In genomic region chr13:50236898-50237318, GRCh38 we compare ENCODE assay signal across 9 cellular contexts.
DNase-seq lines count a peak whose midpoint lies in the region; ATAC-seq, FAIRE-seq and TF ChIP-seq lines count a peak whose summit lies in the region.
"Had no signal": no experiment of that assay in that cellular context is flagged by ENCODE, and none has a peak within 500 bp of the region (broad histone marks: within the 10 kb centered on the region; RNA-seq: fewer than 3 reads in every experiment).

No MANE protein-coding gene starts in this region.

- peak; percentile 73 for DNase-seq in GM06990 (ENCODE audit: extremely low read depth, insufficient read length)
- peak; percentile 50 for DNase-seq in central memory CD4-positive, alpha-beta T cell
- no peak for DNase-seq in HuH-7 (ENCODE audit: low spot score)
- DNase-seq in right lobe of liver, result no peak
- no peak for DNase-seq in NCI-H510A treated with DMSO at 0.1 percent for 48 hours (lab: John Stamatoyannopoulos, UW)
- no peak for DNase-seq in RCC 7860 (ENCODE audit: low spot score)
- DNase-seq: left cardiac atrium had no signal

- intact Hi-C loops in right lobe of liver (cut with DNase I), result no loop called here

- no peak for FAIRE-seq in RCC 7860 (lab: Jason Lieb, UNC)

- TF ChIP-seq CTCF in GM06990 (IDR thresholded peaks at IDR 0.05; ENCODE audit: insufficient read depth, low read length, poor library complexity, severe bottlenecking), result no peak
- TF ChIP-seq CTCF in right lobe of liver (IDR thresholded peaks at IDR 0.05), result no peak

- 53% methylated on average over 9 of the region's 9 CpGs for WGBS in right lobe of liver (ENCODE audit: insufficient coverage, low coverage, low lambda C conversion rate, missing lambda C conversion rate)

- H3K4me3 ChIP-seq in GM06990 (replicated peaks; ENCODE audit: low read depth, low read length) (no peak overlapping the region), right lobe of liver (no peak overlapping the region)

- ATAC-seq in GM21423 (IDR thresholded peaks at IDR 0.05; ENCODE audit: unreplicated experiment) (peak; percentile 95), HG03565 (IDR thresholded peaks at IDR 0.05; ENCODE audit: unreplicated experiment) (peak; percentile 96), right lobe of liver (no peak)

- H3K4me1 ChIP-seq in right lobe of liver, result no peaks in the 10 kb centered on the region

- H3K36me3 ChIP-seq in GM06990 (ENCODE audit: control insufficient read depth, insufficient read depth, low read length), result no peaks in the 10 kb centered on the region
- no peaks in the 10 kb centered on the region for H3K36me3 ChIP-seq in right lobe of liver

- H3K27me3 ChIP-seq in GM06990 (replicated peaks; ENCODE audit: control insufficient read depth, insufficient read depth, low read length) (no peaks in the 10 kb centered on the region), right lobe of liver (no peaks in the 10 kb centered on the region)

- H3K9me3 ChIP-seq in right lobe of liver, result no peaks in the 10 kb centered on the region

- no peak overlapping the region for H3K27ac ChIP-seq in right lobe of liver

- TF ChIP-seq POLR2A in right lobe of liver (IDR thresholded peaks at IDR 0.05), result no peak

Comparison
In these comparisons a context has a peak if more than half of its experiments do, and no peak if none do; other contexts are left out.
1. DNase-seq: peak in GM06990 (single experiment) and central memory CD4-positive, alpha-beta T cell (single experiment); none in HuH-7 (single experiment), right lobe of liver (0 of 3), NCI-H510A treated with DMSO at 0.1 percent for 48 hours (single experiment) and RCC 7860 (single experiment).
2. ATAC-seq: peak in GM21423 (single experiment) and HG03565 (single experiment); none in right lobe of liver (0 of 4).